8 cellular contexts compared by ENCODE assay signal in genomic region chr17:8185580-8186445, GRCh38. TPM values are rescaled to one million over a fixed set of nuclear protein-coding genes. Genes with fewer than 3 reads are reported as not detected.
A peak's percentile ranks its signal among the peaks of the same experiment; 100 is the strongest.
DNase-seq lines count a peak whose midpoint lies in the region; ATAC-seq, FAIRE-seq and TF ChIP-seq lines count a peak whose summit lies in the region.

No MANE protein-coding gene starts in this region.

- peak overlapping the region; percentile 65 for H2AFZ ChIP-seq in endothelial cell of umbilical vein (ENCODE audit: low read depth, low read length)

- H3K4me1 ChIP-seq in CD4-positive, alpha-beta memory T cell (ENCODE audit: insufficient read depth, low read length): peaks cover 22% of the 10 kb centered on the region
- H3K4me1 ChIP-seq in endothelial cell of umbilical vein (ENCODE audit: control insufficient read depth, extremely low read depth, insufficient read depth, low read length): peaks cover 19% of the 10 kb centered on the region

- H3K9ac ChIP-seq in endothelial cell of umbilical vein (replicated peaks; ENCODE audit: extremely low read depth, insufficient read depth, low read length): peak overlapping the region; percentile 49

- H3K27me3 Mint-ChIP-seq in CD4-positive, alpha-beta memory T cell: no peaks in the 10 kb centered on the region
- H3K27me3 Mint-ChIP-seq in mesothelial cell of epicardium (ENCODE audit: low read depth): peaks cover 3% of the 10 kb centered on the region

- H3K9me1 ChIP-seq in endothelial cell of umbilical vein (replicated peaks; ENCODE audit: control insufficient read depth, extremely low read depth, insufficient read depth, low read length): no peaks in the 10 kb centered on the region

- H3K27ac ChIP-seq in CD4-positive, alpha-beta memory T cell (ENCODE audit: low read depth, low read length): peak overlapping the region; percentile 82
- peak overlapping the region; percentile 26 for H3K27ac ChIP-seq in endothelial cell of umbilical vein (ENCODE audit: insufficient read depth, low read depth, low read length)

- no peaks in the 10 kb centered on the region for H3K36me3 ChIP-seq in CD4-positive, alpha-beta memory T cell (ENCODE audit: insufficient read depth, low read length)
- no peaks in the 10 kb centered on the region for H3K36me3 ChIP-seq in endothelial cell of umbilical vein (ENCODE audit: control insufficient read depth in 2 of 2, extremely low read depth in 1 of 2, insufficient read depth in 2 of 2, low read length in 2 of 2)

- dilution Hi-C loops in endothelial cell of umbilical vein (cut with MboI; ENCODE audit: extremely low pct_ligation_motif_present, low sequenced_read_pairs): no loop called here

- H3K9me3 Mint-ChIP-seq in CD4-positive, alpha-beta memory T cell: no peaks in the 10 kb centered on the region
- H3K9me3 Mint-ChIP-seq in mesothelial cell of epicardium: no peaks in the 10 kb centered on the region

- no peaks in the 10 kb centered on the region for H4K20me1 ChIP-seq in endothelial cell of umbilical vein (replicated peaks; ENCODE audit: control insufficient read depth, extremely low read depth, insufficient read depth, low read length)

- no peaks in the 10 kb centered on the region for H3K27me3 ChIP-seq in CD4-positive, alpha-beta memory T cell (ENCODE audit: insufficient read depth, low read length)
- no peaks in the 10 kb centered on the region for H3K27me3 ChIP-seq in endothelial cell of umbilical vein (ENCODE audit: control insufficient read depth in 2 of 2, insufficient read depth in 2 of 2, low read length in 2 of 2)

- no peaks in the 10 kb centered on the region for H3K9me3 ChIP-seq in CD4-positive, alpha-beta memory T cell (ENCODE audit: control insufficient read depth in 1 of 2, low read length in 2 of 2)
- H3K9me3 ChIP-seq in endothelial cell of umbilical vein (replicated peaks; ENCODE audit: control insufficient read depth, insufficient read depth, low read length): no peaks in the 10 kb centered on the region

- ATAC-seq in HG02588 (IDR thresholded peaks at IDR 0.05; ENCODE audit: unreplicated experiment) (peak; percentile 15), GM19452 (IDR thresholded peaks at IDR 0.05; ENCODE audit: unreplicated experiment) (no peak)

- POLR2A ChIA-PET in CD4-positive, alpha-beta memory T cell (lab: Charles Lee; ENCODE audit: partially characterized antibody): interaction anchor here (0.7 to 26.2 kb wide), 17 partner anchors 9 to 114 kb away, joined by 3 to 1074 read pairs (median 48); partner anchors contain the start of genes ALOXE3, AURKB, CTC1 and HES7
- POLR2A ChIA-PET in endothelial cell of umbilical vein (lab: Charles Lee): interaction anchor here (1.2 kb wide), 1 partner anchor 13 kb away, joined by 9 read pairs; no protein-coding TSS in a partner anchor

- TF ChIP-seq CTCF in endothelial cell of umbilical vein (IDR thresholded peaks at IDR 0.05; ENCODE audit: extremely low read depth in 1 of 2, insufficient read depth in 1 of 2, low read depth in 1 of 2, low read length in 2 of 2): no peak
- TF ChIP-seq CTCF in mesothelial cell of epicardium (IDR thresholded peaks at IDR 0.05; ENCODE audit: unreplicated experiment): no peak

- DNase-seq in CD4-positive, alpha-beta memory T cell: peak; percentile 84 to 91 (median 85)
- DNase-seq in NCI-H82 (lab: John Stamatoyannopoulos, UW): peak; percentile 90
- DNase-seq in activated CD8-positive, alpha-beta memory T cell treated with anti-CD3 and anti-CD28 coated beads for 48 hours (ENCODE audit: low read depth in 2 of 3, low spot score in 2 of 3): peak; percentile 86 to 100 (median 100)
- DNase-seq in endothelial cell of umbilical vein (ENCODE audit: low read depth, low spot score): peak; percentile 79
- peak; percentile 84 to 96 for DNase-seq in mesothelial cell of epicardium (ENCODE audit: low spot score in 2 of 2, unreplicated experiment in 2 of 2)
- DNase-seq in stimulated activated CD8-positive, alpha-beta memory T cell treated with anti-CD3 and anti-CD28 coated beads, Interleukin-15, amount 100 ng/mL, for 24 hours (ENCODE audit: low read depth): peak; percentile 99

- peaks cover 14 to 26% (median 16%) of the 10 kb centered on the region in 4 donors for H3K4me1 Mint-ChIP-seq in CD4-positive, alpha-beta memory T cell
- H3K4me1 Mint-ChIP-seq in mesothelial cell of epicardium: peaks cover 11% of the 10 kb centered on the region

- H3K79me2 ChIP-seq in endothelial cell of umbilical vein (ENCODE audit: control insufficient read depth, insufficient read depth, low read length): peaks cover 8% of the 10 kb centered on the region

- BruUV-seq in endothelial cell of umbilical vein (replicated peaks; lab: Mats Ljungman, UMichigan): no TSS peak

- CTCF ChIA-PET in CD4-positive, alpha-beta memory T cell (lab: Charles Lee; ENCODE audit: partially characterized antibody): interaction anchor here (0.8 to 5.9 kb wide), 17 partner anchors 9 to 115 kb away, joined by 3 to 72 read pairs (median 6); partner anchors contain the start of genes ALOXE3, AURKB and HES7
- CTCF ChIA-PET in endothelial cell of umbilical vein (lab: Charles Lee): interaction anchor here (0.9 to 1.6 kb wide), 3 partner anchors 9 to 64 kb away, joined by 3 to 4 read pairs (median 3); partner anchors contain the start of gene TMEM107

- H3K4me2 ChIP-seq in endothelial cell of umbilical vein (ENCODE audit: insufficient read depth, low read length): peak overlapping the region; percentile 81

- TF ChIP-seq POLR2A in endothelial cell of umbilical vein (IDR thresholded peaks at IDR 0.05; ENCODE audit: low read depth, low read length): no peak

- H3K4me3 ChIP-seq in CD4-positive, alpha-beta memory T cell (ENCODE audit: low read length in 2 of 2): peak overlapping the region; percentile 90 to 100
- H3K4me3 ChIP-seq in endothelial cell of umbilical vein (replicated peaks in 1 of 3; ENCODE audit: insufficient read depth in 1 of 3, low read depth in 1 of 3, low read length in 3 of 3): peak overlapping the region; percentile 55 to 83 (median 71)

- peak; percentile 61 for FAIRE-seq in endothelial cell of umbilical vein (lab: Jason Lieb, UNC)

- H3K27ac Mint-ChIP-seq in CD4-positive, alpha-beta memory T cell: no peak overlapping the region
- no peak overlapping the region for H3K27ac Mint-ChIP-seq in mesothelial cell of epicardium

- intact Hi-C loops in CD4-positive, alpha-beta memory T cell (cut with micrococcal nuclease): loop anchor here (1.0 to 2.0 kb wide), 5 partner anchors 10 to 197 kb away; partner anchors contain the start of genes RPL26 and TMEM107
- intact Hi-C loops in endothelial cell of umbilical vein (cut with micrococcal nuclease): loop anchor here (1.0 to 2.0 kb wide), 5 partner anchors 13 to 115 kb away; partner anchors contain the start of gene CTC1

- no peak overlapping the region for H3K4me3 Mint-ChIP-seq in CD4-positive, alpha-beta memory T cell
- H3K4me3 Mint-ChIP-seq in mesothelial cell of epicardium: no peak overlapping the region

- H3K36me3 Mint-ChIP-seq in CD4-positive, alpha-beta memory T cell: peaks cover 0 to 4% of the 10 kb centered on the region in 2 donors
- no peaks in the 10 kb centered on the region for H3K36me3 Mint-ChIP-seq in mesothelial cell of epicardium

RNA-seq across cellular contexts. Expression of gene BORCS6, which starts 4.2 kb away (rescaled TPM):
- total RNA-seq in CD4-positive, alpha-beta memory T cell: 10 to 100 TPM; 19.2 to 19.4 TPM
- 10 to 100 TPM; 13.3 to 21.9 TPM for polyA plus RNA-seq in CD4-positive, alpha-beta memory T cell
- 8.3 and 9.0 TPM in 2 replicates for total RNA-seq in endothelial cell of umbilical vein
- 8.0 and 9.7 TPM in 2 replicates for polyA plus RNA-seq in endothelial cell of umbilical vein
- 4.8 and 6.6 TPM in 2 replicates for polyA plus RNA-seq in endothelial cell of umbilical vein (2011; cell fraction: cytosol; rRNA removed)
- polyA plus RNA-seq in endothelial cell of umbilical vein (2011; cell fraction: nucleus; rRNA removed): 2.5 and 2.8 TPM in 2 replicates
- polyA plus RNA-seq in endothelial cell of umbilical vein (2012): 3.7 and 4.4 TPM in 2 replicates
- polyA minus RNA-seq in endothelial cell of umbilical vein: 3.1 and 4.6 TPM in 2 replicates
- polyA minus RNA-seq in endothelial cell of umbilical vein (2011; cell fraction: cytosol; rRNA and poly(A)+ RNA removed): 8.5 TPM
- 1.0 and 2.1 TPM in 2 replicates for polyA minus RNA-seq in endothelial cell of umbilical vein (2011; cell fraction: nucleus; rRNA and poly(A)+ RNA removed)
- 2.7 to 3.1 TPM (median 3.0 TPM) in 3 replicates for total RNA-seq in mesothelial cell of epicardium

RNA-seq across cellular contexts. Expression of gene TMEM107, which starts 9.6 kb away (rescaled TPM):
- 10 to 100 TPM; 25.0 to 25.3 TPM for total RNA-seq in CD4-positive, alpha-beta memory T cell
- polyA plus RNA-seq in CD4-positive, alpha-beta memory T cell: 10 to 100 TPM; 42.4 to 43.7 TPM
- total RNA-seq in endothelial cell of umbilical vein (20.0 and 20.4 TPM in 2 replicates), mesothelial cell of epicardium (22.0 to 23.2 TPM (median 22.6 TPM) in 3 replicates)
- polyA plus RNA-seq in endothelial cell of umbilical vein: 31.6 and 36.9 TPM in 2 replicates
- polyA plus RNA-seq in endothelial cell of umbilical vein (2011; cell fraction: cytosol; rRNA removed): 19.7 and 20.9 TPM in 2 replicates
- 13.5 and 14.4 TPM in 2 replicates for polyA plus RNA-seq in endothelial cell of umbilical vein (2011; cell fraction: nucleus; rRNA removed)
- polyA plus RNA-seq in endothelial cell of umbilical vein (2012): 15.9 and 18.3 TPM in 2 replicates
- polyA minus RNA-seq in endothelial cell of umbilical vein: 80.7 and 114 TPM in 2 replicates
- polyA minus RNA-seq in endothelial cell of umbilical vein (2011; cell fraction: cytosol; rRNA and poly(A)+ RNA removed): 29.3 TPM
- 65.0 and 76.3 TPM in 2 replicates for polyA minus RNA-seq in endothelial cell of umbilical vein (2011; cell fraction: nucleus; rRNA and poly(A)+ RNA removed)

RNA-seq across cellular contexts. Expression of gene VAMP2, which starts 23.1 kb away (rescaled TPM):
- total RNA-seq in CD4-positive, alpha-beta memory T cell: 100 to 1,000 TPM; 190 to 203 TPM
- polyA plus RNA-seq in CD4-positive, alpha-beta memory T cell: 100 to 1,000 TPM in 1 of 2 donors, 10 to 100 TPM in 1; 41.6 to 106 TPM
- 31.7 and 35.9 TPM in 2 replicates for total RNA-seq in endothelial cell of umbilical vein
- polyA plus RNA-seq in endothelial cell of umbilical vein: 28.7 and 38.0 TPM in 2 replicates
- polyA plus RNA-seq in endothelial cell of umbilical vein (2011; cell fraction: cytosol; rRNA removed): 28.5 and 29.9 TPM in 2 replicates
- polyA plus RNA-seq in endothelial cell of umbilical vein (2011; cell fraction: nucleus; rRNA removed): 40.8 and 49.0 TPM in 2 replicates
- 26.6 and 29.8 TPM in 2 replicates for polyA plus RNA-seq in endothelial cell of umbilical vein (2012)
- polyA minus RNA-seq in endothelial cell of umbilical vein: 14.1 and 18.6 TPM in 2 replicates
- polyA minus RNA-seq in endothelial cell of umbilical vein (2011; cell fraction: cytosol; rRNA and poly(A)+ RNA removed): 4.8 TPM
- 12.2 and 14.6 TPM in 2 replicates for polyA minus RNA-seq in endothelial cell of umbilical vein (2011; cell fraction: nucleus; rRNA and poly(A)+ RNA removed)
- total RNA-seq in mesothelial cell of epicardium: 51.3 to 55.3 TPM (median 54.8 TPM) in 3 replicates

RNA-seq across cellular contexts. Expression of gene AURKB, which starts 24.6 kb away (rescaled TPM):
- under 1 TPM; 0.67 to 0.83 TPM for total RNA-seq in CD4-positive, alpha-beta memory T cell
- under 1 TPM in 1 of 2 donors, not detected in 1; 0.36 TPM for polyA plus RNA-seq in CD4-positive, alpha-beta memory T cell
- total RNA-seq in endothelial cell of umbilical vein: 104 and 107 TPM in 2 replicates
- 67.8 and 69.2 TPM in 2 replicates for polyA plus RNA-seq in endothelial cell of umbilical vein
- polyA plus RNA-seq in endothelial cell of umbilical vein (2011; cell fraction: cytosol; rRNA removed): 49.1 and 58.3 TPM in 2 replicates
- polyA plus RNA-seq in endothelial cell of umbilical vein (2011; cell fraction: nucleus; rRNA removed): 205 and 232 TPM in 2 replicates
- polyA plus RNA-seq in endothelial cell of umbilical vein (2012): 40.6 and 74.7 TPM in 2 replicates
- polyA minus RNA-seq in endothelial cell of umbilical vein: 39.4 and 45.9 TPM in 2 replicates
- polyA minus RNA-seq in endothelial cell of umbilical vein (2011; cell fraction: cytosol; rRNA and poly(A)+ RNA removed): 30.4 TPM
- 59.3 and 75.2 TPM in 2 replicates for polyA minus RNA-seq in endothelial cell of umbilical vein (2011; cell fraction: nucleus; rRNA and poly(A)+ RNA removed)
- 33.1 to 37.4 TPM (median 37.3 TPM) in 3 replicates for total RNA-seq in mesothelial cell of epicardium

RNA-seq across cellular contexts. Expression of gene PER1, which starts 33.6 kb away (rescaled TPM):
- 10 to 100 TPM; 78.9 to 79.4 TPM for total RNA-seq in CD4-positive, alpha-beta memory T cell
- 10 to 100 TPM in 1 of 2 donors, 1 to 10 TPM in 1; 3.7 to 18.6 TPM for polyA plus RNA-seq in CD4-positive, alpha-beta memory T cell
- 32.1 and 36.5 TPM in 2 replicates for total RNA-seq in endothelial cell of umbilical vein
- 12.1 and 13.6 TPM in 2 replicates for polyA plus RNA-seq in endothelial cell of umbilical vein
- polyA plus RNA-seq in endothelial cell of umbilical vein (2011; cell fraction: cytosol; rRNA removed): 4.5 and 8.9 TPM in 2 replicates
- polyA plus RNA-seq in endothelial cell of umbilical vein (2011; cell fraction: nucleus; rRNA removed): 62.6 and 82.7 TPM in 2 replicates
- 11.4 and 13.3 TPM in 2 replicates for polyA plus RNA-seq in endothelial cell of umbilical vein (2012)
- polyA minus RNA-seq in endothelial cell of umbilical vein: 22.8 and 40.7 TPM in 2 replicates
- polyA minus RNA-seq in endothelial cell of umbilical vein (2011; cell fraction: cytosol; rRNA and poly(A)+ RNA removed): 12.3 TPM
- 49.0 and 77.9 TPM in 2 replicates for polyA minus RNA-seq in endothelial cell of umbilical vein (2011; cell fraction: nucleus; rRNA and poly(A)+ RNA removed)
- total RNA-seq in mesothelial cell of epicardium: 55.2 to 70.2 TPM (median 58.0 TPM) in 3 replicates
